In the genomic region with DNA sequence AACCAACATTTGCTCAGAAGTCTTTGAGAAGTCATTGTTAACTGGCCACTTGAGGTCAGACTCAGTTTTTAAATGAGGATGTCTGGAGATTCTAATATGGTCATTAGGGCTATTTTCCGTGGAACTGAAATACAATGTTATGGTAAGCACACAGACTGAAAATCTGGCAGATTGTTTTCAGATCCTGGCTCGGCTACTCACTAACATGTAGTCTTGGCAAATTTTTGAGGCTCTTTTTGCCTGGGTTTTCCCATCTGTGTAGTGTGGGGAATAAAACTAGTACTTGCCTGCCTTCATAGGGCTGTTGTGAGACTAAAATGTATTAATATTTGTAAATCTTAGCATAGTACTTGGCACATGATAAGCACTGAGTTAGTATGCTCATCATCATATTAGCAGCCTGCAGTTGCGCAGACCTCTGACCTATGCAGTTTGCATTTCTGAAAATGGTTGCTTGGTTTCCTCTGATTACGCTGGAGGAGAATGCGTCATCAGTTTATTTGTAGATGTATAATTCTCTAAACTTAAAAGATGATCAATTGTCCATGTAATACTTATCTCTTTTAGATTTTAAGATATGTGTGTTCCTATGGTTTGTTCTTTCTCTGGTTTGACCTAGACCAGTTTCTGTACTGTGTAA, we compare ENCODE assay signal across 15 cellular contexts.
"Had no signal": no experiment of that assay in that cellular context is flagged by ENCODE, and none has a peak within 500 bp of the region (broad histone marks: within the 10 kb centered on the region; RNA-seq: fewer than 3 reads in every experiment).

No MANE protein-coding gene starts in this region.

- H3K36me3 ChIP-seq: ascending aorta, neutrophil, spleen, WERI-Rb-1 had no signal

- H3K4me3 ChIP-seq: ascending aorta, spleen had no signal

- DNase-seq: activated CD4-positive, alpha-beta T cell treated with anti-CD3 and anti-CD28 coated beads for 4 hours; activated CD8-positive, alpha-beta memory T cell treated with anti-CD3 and anti-CD28 coated beads, Interleukin-2, amount 50 U/mL, for 4 hours; activated CD8-positive, alpha-beta T cell treated with anti-CD3 and anti-CD28 coated beads for 36 hours; activated naive CD8-positive, alpha-beta T cell treated with anti-CD3 and anti-CD28 coated beads, Interleukin-2, amount 50 U/mL, for 24 hours; activated T-cell treated with anti-CD3 and anti-CD28 coated beads, Interleukin-2, amount 50 U/mL, for 72 hours; islet precursor cell; naive B cell; spleen; stimulated activated CD4-positive, alpha-beta T cell treated with anti-CD3 and anti-CD28 coated beads, Interleukin-1b, Interleukin-23, amount 100 ng/mL, for 48 hours; stimulated activated naive B cell treated with anti-CD40 and anti-IgM and Interleukin-4, amounts not matched to agents 10 μg/mL and 1 μg/mL and 100 μg/mL, for 72 hours; T-cell; trophoblast cell; WERI-Rb-1 had no signal

- H3K36me3 Mint-ChIP-seq: naive B cell; stimulated activated naive B cell treated with anti-CD40 and anti-IgM and Interleukin-4, amounts not matched to agents 10 μg/mL and 1 μg/mL and 100 μg/mL, for 72 hours; T-cell had no signal

- H3K4me3 Mint-ChIP-seq: activated CD8-positive, alpha-beta T cell treated with anti-CD3 and anti-CD28 coated beads for 36 hours; activated naive CD8-positive, alpha-beta T cell treated with anti-CD3 and anti-CD28 coated beads, Interleukin-2, amount 50 U/mL, for 24 hours; activated T-cell treated with anti-CD3 and anti-CD28 coated beads, Interleukin-2, amount 50 U/mL, for 72 hours; naive B cell; stimulated activated naive B cell treated with anti-CD40 and anti-IgM and Interleukin-4, amounts not matched to agents 10 μg/mL and 1 μg/mL and 100 μg/mL, for 72 hours; T-cell had no signal

- H3K27me3 Mint-ChIP-seq: activated CD8-positive, alpha-beta T cell treated with anti-CD3 and anti-CD28 coated beads for 36 hours; naive B cell; stimulated activated naive B cell treated with anti-CD40 and anti-IgM and Interleukin-4, amounts not matched to agents 10 μg/mL and 1 μg/mL and 100 μg/mL, for 72 hours had no signal

- H3K9me3 Mint-ChIP-seq: activated CD8-positive, alpha-beta T cell treated with anti-CD3 and anti-CD28 coated beads for 36 hours; activated naive CD8-positive, alpha-beta T cell treated with anti-CD3 and anti-CD28 coated beads, Interleukin-2, amount 50 U/mL, for 24 hours; activated T-cell treated with anti-CD3 and anti-CD28 coated beads, Interleukin-2, amount 50 U/mL, for 72 hours; naive B cell; stimulated activated naive B cell treated with anti-CD40 and anti-IgM and Interleukin-4, amounts not matched to agents 10 μg/mL and 1 μg/mL and 100 μg/mL, for 72 hours; T-cell had no signal

- H3K27me3 ChIP-seq: ascending aorta, neutrophil, spleen had no signal

- H3K9me3 ChIP-seq: ascending aorta, neutrophil, spleen had no signal

- H3K27ac Mint-ChIP-seq: activated CD8-positive, alpha-beta T cell treated with anti-CD3 and anti-CD28 coated beads for 36 hours; activated naive CD8-positive, alpha-beta T cell treated with anti-CD3 and anti-CD28 coated beads, Interleukin-2, amount 50 U/mL, for 24 hours; activated T-cell treated with anti-CD3 and anti-CD28 coated beads, Interleukin-2, amount 50 U/mL, for 72 hours; stimulated activated naive B cell treated with anti-CD40 and anti-IgM and Interleukin-4, amounts not matched to agents 10 μg/mL and 1 μg/mL and 100 μg/mL, for 72 hours; T-cell had no signal

- ATAC-seq: activated CD8-positive, alpha-beta T cell treated with anti-CD3 and anti-CD28 coated beads for 36 hours; activated naive CD8-positive, alpha-beta T cell treated with anti-CD3 and anti-CD28 coated beads, Interleukin-2, amount 50 U/mL, for 24 hours; activated T-cell treated with anti-CD3 and anti-CD28 coated beads, Interleukin-2, amount 50 U/mL, for 72 hours; stimulated activated naive B cell treated with anti-CD40 and anti-IgM and Interleukin-4, amounts not matched to agents 10 μg/mL and 1 μg/mL and 100 μg/mL, for 72 hours; T-cell had no signal

- H3K27ac ChIP-seq: neutrophil, WERI-Rb-1 had no signal
